ENCODE assay signal across 22 cellular contexts in the genomic region with DNA sequence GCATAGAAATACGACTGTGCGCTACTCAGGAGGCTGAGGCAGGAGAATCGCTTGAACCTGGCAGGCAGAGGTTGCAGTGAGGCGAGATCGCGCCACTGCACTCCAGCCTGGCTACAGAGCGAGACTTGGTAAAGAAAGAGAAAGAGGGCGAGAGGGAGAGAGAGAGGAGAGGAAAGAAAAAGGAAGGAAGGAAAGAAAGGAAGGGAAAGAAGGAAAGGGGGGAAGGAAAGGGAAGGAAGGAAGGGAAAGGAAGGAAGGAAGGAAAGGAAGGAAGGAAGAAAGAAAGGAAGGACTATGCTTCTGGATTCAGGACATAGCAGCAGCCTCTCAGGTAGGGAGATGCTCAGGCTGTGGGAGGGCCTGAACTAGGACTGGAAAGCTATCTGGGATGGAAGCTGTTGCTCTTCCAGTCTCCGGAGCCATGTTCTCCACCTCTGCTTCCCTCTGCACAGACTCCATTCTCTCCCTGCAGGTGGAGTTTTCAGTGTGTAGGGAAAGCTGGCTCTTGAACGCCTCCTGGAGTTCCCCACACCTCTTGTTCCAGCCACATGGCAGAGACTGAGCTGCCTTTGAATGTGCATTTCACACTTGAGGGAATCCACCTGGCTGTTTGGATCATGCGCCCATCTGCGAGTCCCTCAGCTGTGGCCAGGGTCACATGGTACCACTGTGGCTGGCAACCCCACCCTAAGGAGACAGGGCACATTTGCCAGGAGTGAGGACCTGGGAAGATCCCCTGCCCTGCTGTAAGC. TPM values are rescaled to one million over a fixed set of nuclear protein-coding genes. Genes with fewer than 3 reads are reported as not detected.
DNase-seq lines count a peak whose midpoint lies in the region; ATAC-seq, FAIRE-seq and TF ChIP-seq lines count a peak whose summit lies in the region.
"Had no signal": no experiment of that assay in that cellular context is flagged by ENCODE, and none has a peak within 500 bp of the region (broad histone marks: within the 10 kb centered on the region; RNA-seq: fewer than 3 reads in every experiment).

No MANE protein-coding gene starts in this region.

- H3K36me3 ChIP-seq in BLaER1 treated with 17β-estradiol and CSF1 and Interleukin-3, amounts not matched to agents 10 nM and 100 nM, result peaks cover 4 to 27% (median 14%) of the 10 kb centered on the region in 11 experiments; a peak in 13 of 22 replicates
- H3K36me3 ChIP-seq in HEK293 (ENCODE audit: control insufficient read depth in 2 of 2, insufficient read depth in 1 of 2, low read length in 2 of 2) (peaks cover 0 to 39% of the 10 kb centered on the region in 2 experiments; a peak in 1 of 3 replicates), K562 (ENCODE audit: control insufficient read depth, insufficient read depth, low read length) (peaks cover 30% of the 10 kb centered on the region)
- H3K36me3 ChIP-seq: breast epithelium had no signal

- H3K27ac Mint-ChIP-seq in neural crest cell (ENCODE audit: unreplicated experiment), result peak overlapping the region; percentile 90
- H3K27ac Mint-ChIP-seq: activated naive CD8-positive, alpha-beta T cell; GM23338; stimulated activated naive CD8-positive, alpha-beta T cell treated with anti-CD3 and anti-CD28 coated beads, Interleukin-15, Interleukin-2, amounts not matched to agents 100 ng/mL and 50 ng/mL, for 24 hours had no signal

- no peak for TF ChIP-seq POLR2A in K562 (conservative IDR thresholded peaks at IDR 0.05)

- H3K4me1 ChIP-seq in BLaER1 treated with 17β-estradiol and CSF1 and Interleukin-3, amounts not matched to agents 10 nM and 100 nM, result peaks cover 4 to 27% (median 19%) of the 10 kb centered on the region in 10 experiments
- H3K4me1 ChIP-seq in HEK293 (ENCODE audit: control insufficient read depth, insufficient read depth, low read length), result no peaks in the 10 kb centered on the region
- peaks cover under 1 to 9% of the 10 kb centered on the region in 2 experiments; a peak in 3 of 5 replicates for H3K4me1 ChIP-seq in K562 (replicated peaks in 1 of 2; ENCODE audit: control insufficient read depth in 2 of 2, insufficient read depth in 2 of 2, low read length in 2 of 2)
- H3K4me1 ChIP-seq: breast epithelium, prostate gland, right lobe of liver had no signal

- TF ChIP-seq EP300 in K562 (IDR thresholded peaks at IDR 0.05; ENCODE audit: low read length), result no peak

- 0 out of 22 replicates have a peak overlapping the region, but pooled peaks of 2 of the 11 experiments have one; percentile 0 to 1 for H3K9ac ChIP-seq in BLaER1 treated with 17β-estradiol and CSF1 and Interleukin-3, amounts not matched to agents 10 nM and 100 nM
- H3K9ac ChIP-seq in K562 (ENCODE audit: insufficient read depth in 1 of 2, low read depth in 2 of 2, low read length in 2 of 2), result peak overlapping the region in 1 of 2 experiments; percentile 12; a peak in 1 of 4 replicates

- no peaks in the 10 kb centered on the region for H3K9me3 Mint-ChIP-seq in neural crest cell
- H3K9me3 Mint-ChIP-seq: GM23338; stimulated activated naive CD8-positive, alpha-beta T cell treated with anti-CD3 and anti-CD28 coated beads, Interleukin-15, Interleukin-2, amounts not matched to agents 100 ng/mL and 50 ng/mL, for 24 hours had no signal

- peak; percentile 37 for ATAC-seq in K562
- no peak for ATAC-seq in GM19035 (IDR thresholded peaks at IDR 0.05; ENCODE audit: unreplicated experiment)
- ATAC-seq: GM23338, left lung, Right ventricle myocardium inferior had no signal

- no peaks in the 10 kb centered on the region for H3K9me3 ChIP-seq in BLaER1 treated with 17β-estradiol and CSF1 and Interleukin-3, amounts not matched to agents 10 nM and 100 nM (replicated peaks in 1 of 11)
- H3K9me3 ChIP-seq in HEK293 (ENCODE audit: control insufficient read depth, insufficient read depth, low read depth, low read length) (no peaks in the 10 kb centered on the region), K562 (replicated peaks; ENCODE audit: control insufficient read depth, insufficient read depth, low read depth, low read length) (0 out of 2 replicates have a peak, but pooled peaks cover 2% of the 10 kb centered on the region)
- H3K9me3 ChIP-seq: breast epithelium, left lung, neutrophil, prostate gland, right lobe of liver, spleen had no signal

- no peaks in the 10 kb centered on the region for H4K20me1 ChIP-seq in BLaER1 treated with 17β-estradiol and CSF1 and Interleukin-3, amounts not matched to agents 10 nM and 100 nM
- no peaks in the 10 kb centered on the region; the same call in 1 of the 2 replicates for H4K20me1 ChIP-seq in K562 (replicated peaks; ENCODE audit: control insufficient read depth, insufficient read depth, low read length)

- CTCF ChIA-PET in HEK293 (lab: Yijun Ruan, JAX) (interaction anchor here (0.6 to 0.9 kb wide), 4 partner anchors 9 to 216 kb away, joined by 3 to 4 read pairs (median 3); no protein-coding TSS in a partner anchor), K562 (lab: Yijun Ruan, JAX; ENCODE audit: low intra/inter-chr PET ratio) (interaction anchor here (0.6 kb wide), 1 partner anchor 1595 kb away, joined by 3 read pairs; no protein-coding TSS in a partner anchor)

- H3K27me3 ChIP-seq in BLaER1 treated with 17β-estradiol and CSF1 and Interleukin-3, amounts not matched to agents 10 nM and 100 nM, result no peaks in the 10 kb centered on the region
- no peaks in the 10 kb centered on the region for H3K27me3 ChIP-seq in K562 (ENCODE audit: control insufficient read depth in 2 of 2, insufficient read depth in 2 of 2, low read length in 2 of 2)
- H3K27me3 ChIP-seq: breast epithelium, left lung, neutrophil, right lobe of liver, spleen had no signal

- H3K27ac ChIP-seq in BLaER1 treated with 17β-estradiol and CSF1 and Interleukin-3, amounts not matched to agents 10 nM and 100 nM, result peak overlapping the region in 4 of 11 experiments; percentile 12 to 34 (median 26); a peak in 4 of 22 replicates
- H3K27ac ChIP-seq in HEK293 (ENCODE audit: extremely low read depth, low read depth, low read length) (no peak overlapping the region), K562 (ENCODE audit: extremely low read depth, low read depth, low read length) (no peak overlapping the region)
- H3K27ac ChIP-seq: breast epithelium, C4-2B, left lung, neutrophil, prostate gland, right lobe of liver, spleen had no signal

- no peak for FAIRE-seq in K562 (lab: Jason Lieb, UNC)

- H3K79me2 ChIP-seq in K562 (ENCODE audit: control insufficient read depth, insufficient read depth, low read length), result no peaks in the 10 kb centered on the region

- TF ChIP-seq CTCF in HEK293 (tag by site-specific recombination; IDR thresholded peaks at IDR 0.05), result no peak
- TF ChIP-seq CTCF in K562 (IDR thresholded peaks at IDR 0.05 in 2 of 3, conservative IDR thresholded peaks at IDR 0.05 in 1 of 3; ENCODE audit: insufficient read depth in 2 of 3, low read depth in 1 of 3, low read length in 3 of 3), result peak; percentile 28 to 63 (median 40); a peak in 4 of 6 replicates
- TF ChIP-seq CTCF in neural crest cell (conservative IDR thresholded peaks at IDR 0.05), result no peak

- no TSS peak for BruUV-seq in K562 (replicated peaks; lab: Mats Ljungman, UMichigan)

- POLR2A ChIA-PET in HEK293 (lab: Yijun Ruan, JAX) (interaction anchor here (0.7 to 1.6 kb wide), 3 partner anchors 9 to 404 kb away, joined by 5 to 7 read pairs (median 5); a partner anchor contains a TSS), K562 (lab: Yijun Ruan, JAX) (interaction anchor here (0.7 to 5.5 kb wide), 9 partner anchors 8 to 412 kb away, joined by 3 to 35 read pairs (median 4); a partner anchor contains a TSS)

- WGBS in K562 (ENCODE audit: insufficient coverage, low coverage, missing lambda C conversion rate), result 86% methylated on average over 12 of the region's 12 CpGs

- H3K9me1 ChIP-seq in K562 (ENCODE audit: control insufficient read depth, insufficient read depth, low read length), result no peaks in the 10 kb centered on the region

- no peaks in the 10 kb centered on the region for H3K27me3 Mint-ChIP-seq in neural crest cell (ENCODE audit: low read depth)
- H3K27me3 Mint-ChIP-seq: activated naive CD8-positive, alpha-beta T cell; stimulated activated naive CD8-positive, alpha-beta T cell treated with anti-CD3 and anti-CD28 coated beads, Interleukin-15, Interleukin-2, amounts not matched to agents 100 ng/mL and 50 ng/mL, for 24 hours had no signal

- in situ Hi-C loops in K562 (cut with MboI), result loop anchor here (25.0 kb wide), 1 partner anchor 1502 kb away; no protein-coding TSS in a partner anchor

- no peak overlapping the region for H3K4me3 ChIP-seq in BLaER1 treated with 17β-estradiol and CSF1 and Interleukin-3, amounts not matched to agents 10 nM and 100 nM
- H3K4me3 ChIP-seq in HEK293 (ENCODE audit: low read depth, low read length), result no peak overlapping the region
- no peak overlapping the region for H3K4me3 ChIP-seq in K562
- H3K4me3 ChIP-seq: breast epithelium, GM23338, left lung, prostate gland, right lobe of liver, spleen had no signal

- TF ChIP-seq RAD21 in K562 (CRISPR knock-in tag; conservative IDR thresholded peaks at IDR 0.05 in 1 of 2, IDR thresholded peaks at IDR 0.05 in 1 of 2), result peak in 1 of 2 experiments; percentile 44; a peak in 2 of 4 replicates

- intact Hi-C loops in K562 (cut with micrococcal nuclease), result no loop called here

- no peaks in the 10 kb centered on the region for H3K4me1 Mint-ChIP-seq in neural crest cell
- H3K4me1 Mint-ChIP-seq: GM23338 had no signal

- H3K4me2 ChIP-seq in BLaER1 treated with 17β-estradiol and CSF1 and Interleukin-3, amounts not matched to agents 10 nM and 100 nM, result peak overlapping the region in 8 of 11 experiments; percentile 16 to 60 (median 52); a peak in 14 of 22 replicates
- no peak overlapping the region for H3K4me2 ChIP-seq in K562 (ENCODE audit: insufficient read depth, low read length)
- H3K4me2 ChIP-seq: GM23338 had no signal

- DNase-seq in K562 (ENCODE audit: extremely low read depth in 1 of 4, low spot score in 3 of 4), result peak in 1 of 4 experiments; percentile 24
- no peak for DNase-seq in neural crest cell (ENCODE audit: low read depth, low spot score)
- DNase-seq in pons (ENCODE audit: low spot score), result no peak
- DNase-seq in SK-N-DZ (ENCODE audit: low spot score), result no peak
- DNase-seq: activated CD4-positive, CD25-positive, alpha-beta regulatory T cell treated with anti-CD3 and anti-CD28 coated beads, Interleukin-2, amount 50 U/mL, for 72 hours; left lung; mesenchymal stem cell; NCI-H146; right lobe of liver; spleen; stimulated activated CD4-positive, alpha-beta T cell treated with anti-CD3 and anti-CD28 coated beads, Interleukin-2, amount 100 ng/mL, for 24 hours had no signal

- H3K36me3 Mint-ChIP-seq in neural crest cell (ENCODE audit: low read depth), result peaks cover 2% of the 10 kb centered on the region

- no peak overlapping the region for H3K4me3 Mint-ChIP-seq in neural crest cell
- H3K4me3 Mint-ChIP-seq: activated naive CD8-positive, alpha-beta T cell; GM23338; stimulated activated naive CD8-positive, alpha-beta T cell treated with anti-CD3 and anti-CD28 coated beads, Interleukin-15, Interleukin-2, amounts not matched to agents 100 ng/mL and 50 ng/mL, for 24 hours had no signal

- H2AFZ ChIP-seq in K562 (ENCODE audit: low read depth, low read length), result no peak overlapping the region
- H2AFZ ChIP-seq: GM23338 had no signal

RNA-seq across cellular contexts. Expression of a gene that starts 9.1 kb away (rescaled TPM):
- 31.0 and 60.5 TPM in 2 replicates for total RNA-seq in K562 (2011; cell fraction: chromatin; rRNA removed; ENCODE audit: low replicate concordance)
- 37.1 and 42.7 TPM in 2 replicates for total RNA-seq in K562 (2011; cell fraction: nucleolus; rRNA removed)
- 33.4 and 47.4 TPM in 2 replicates for total RNA-seq in K562 (2011; cell fraction: nucleoplasm; rRNA removed)
- total RNA-seq in K562 (2014; rRNA removed) (105 and 106 TPM in 2 replicates), K562 (2014; rRNA removed; fragmentation: Illumina TruSeq; extraction: Trizol) (82.6 and 86.7 TPM in 2 replicates), K562 (2015; rRNA removed; fragmentation: Illumina TruSeq; extraction: Trizol) (93.9 and 94.3 TPM in 2 replicates), K562 (2021) (72.3 and 77.3 TPM in 2 replicates), neural crest cell (17.1 and 20.7 TPM in 2 replicates)
- polyA plus RNA-seq in K562 (2011; rRNA removed) (121 and 145 TPM in 2 replicates), K562 (2014; fragmentation: Illumina TruSeq; extraction: Trizol) (95.9 and 104 TPM in 2 replicates), K562 (2014; fragmentation: Nextera tagmentation; extraction: Ambion mirVana) (100 to 1,000 TPM in 1 of 2 experiments, 10 to 100 TPM in 1; 62.8 to 133 TPM), K562 (2014; rRNA removed) (121 and 141 TPM in 2 replicates)
- 151 and 164 TPM in 2 replicates for polyA plus RNA-seq in K562 (2011; cell fraction: cytosol; rRNA removed)
- polyA plus RNA-seq in K562 (2011; cell fraction: nucleus; rRNA removed), result 39.9 and 61.7 TPM in 2 replicates
- polyA plus RNA-seq in K562 (2012), result 91.8 and 104 TPM in 2 replicates
- polyA minus RNA-seq in K562 (2011; rRNA and poly(A)+ RNA removed), result 51.5 and 51.7 TPM in 2 replicates
- 22.0 and 22.2 TPM in 2 replicates for polyA minus RNA-seq in K562 (2011; cell fraction: cytosol; rRNA and poly(A)+ RNA removed)
- polyA minus RNA-seq in K562 (2011; cell fraction: nucleus; rRNA and poly(A)+ RNA removed), result 11.6 and 14.9 TPM in 2 replicates
- polyA plus RNA-seq in SK-N-DZ (2014; cell fraction: cytosol; rRNA removed), result 34.5 and 36.4 TPM in 2 replicates
- polyA plus RNA-seq in SK-N-DZ (2014; cell fraction: nucleus; rRNA removed), result 10.9 and 28.7 TPM in 2 replicates

RNA-seq across cellular contexts. Expression of a gene that starts 9.4 kb away (rescaled TPM):
- 623 and 716 TPM in 2 replicates for total RNA-seq in K562 (2011; cell fraction: chromatin; rRNA removed; ENCODE audit: low replicate concordance)
- total RNA-seq in K562 (2011; cell fraction: nucleolus; rRNA removed), result 264 and 268 TPM in 2 replicates
- 448 and 517 TPM in 2 replicates for total RNA-seq in K562 (2011; cell fraction: nucleoplasm; rRNA removed)
- total RNA-seq in K562 (2014; rRNA removed), result 101 and 116 TPM in 2 replicates
- 70.7 and 80.5 TPM in 2 replicates for total RNA-seq in K562 (2014; rRNA removed; fragmentation: Illumina TruSeq; extraction: Trizol)
- total RNA-seq in K562 (2015; rRNA removed; fragmentation: Illumina TruSeq; extraction: Trizol), result 69.2 and 75.1 TPM in 2 replicates
- 91.3 and 109 TPM in 2 replicates for total RNA-seq in K562 (2021)
- 76.0 and 137 TPM in 2 replicates for polyA plus RNA-seq in K562 (2011; rRNA removed)
- polyA plus RNA-seq in K562 (2011; cell fraction: cytosol; rRNA removed), result 48.9 and 79.1 TPM in 2 replicates
- polyA plus RNA-seq in K562 (2011; cell fraction: nucleus; rRNA removed), result 143 and 177 TPM in 2 replicates
- 75.8 and 115 TPM in 2 replicates for polyA plus RNA-seq in K562 (2012)
- polyA plus RNA-seq in K562 (2014; fragmentation: Illumina TruSeq; extraction: Trizol), result 117 and 122 TPM in 2 replicates
- polyA plus RNA-seq in K562 (2014; fragmentation: Nextera tagmentation; extraction: Ambion mirVana), result 10 to 100 TPM; 15.7 to 21.9 TPM
- 98.1 and 138 TPM in 2 replicates for polyA plus RNA-seq in K562 (2014; rRNA removed)
- 69.9 and 111 TPM in 2 replicates for polyA minus RNA-seq in K562 (2011; rRNA and poly(A)+ RNA removed)
- polyA minus RNA-seq in K562 (2011; cell fraction: cytosol; rRNA and poly(A)+ RNA removed), result 40.1 and 56.7 TPM in 2 replicates
- polyA minus RNA-seq in K562 (2011; cell fraction: nucleus; rRNA and poly(A)+ RNA removed), result 86.6 and 165 TPM in 2 replicates
- 56.9 and 64.1 TPM in 2 replicates for total RNA-seq in neural crest cell
- 45.8 and 68.5 TPM in 2 replicates for polyA plus RNA-seq in SK-N-DZ (2014; cell fraction: cytosol; rRNA removed)
- polyA plus RNA-seq in SK-N-DZ (2014; cell fraction: nucleus; rRNA removed), result 38.2 and 44.9 TPM in 2 replicates

RNA-seq across cellular contexts. Expression of a gene that starts 37.0 kb away (rescaled TPM):
- total RNA-seq in K562 (2011; cell fraction: chromatin; rRNA removed; ENCODE audit: low replicate concordance), result 35.5 and 103 TPM in 2 replicates
- 64.2 and 80.4 TPM in 2 replicates for total RNA-seq in K562 (2011; cell fraction: nucleolus; rRNA removed)
- total RNA-seq in K562 (2011; cell fraction: nucleoplasm; rRNA removed), result 48.8 and 49.1 TPM in 2 replicates
- total RNA-seq in K562 (2014; rRNA removed) (46.0 and 90.9 TPM in 2 replicates), K562 (2014; rRNA removed; fragmentation: Illumina TruSeq; extraction: Trizol) (43.0 and 63.0 TPM in 2 replicates), K562 (2015; rRNA removed; fragmentation: Illumina TruSeq; extraction: Trizol) (72.7 and 74.7 TPM in 2 replicates), K562 (2021) (91.3 and 104 TPM in 2 replicates), neural crest cell (33.4 and 35.0 TPM in 2 replicates)
- polyA plus RNA-seq in K562 (2011; rRNA removed) (64.4 and 79.2 TPM in 2 replicates), K562 (2014; fragmentation: Illumina TruSeq; extraction: Trizol) (110 and 117 TPM in 2 replicates), K562 (2014; fragmentation: Nextera tagmentation; extraction: Ambion mirVana) (10 to 100 TPM in 1 of 2 experiments, 1 to 10 TPM in 1; 9.3 to 24.2 TPM), K562 (2014; rRNA removed) (56.7 and 89.1 TPM in 2 replicates)
- 56.0 and 75.1 TPM in 2 replicates for polyA plus RNA-seq in K562 (2011; cell fraction: cytosol; rRNA removed)
- polyA plus RNA-seq in K562 (2011; cell fraction: nucleus; rRNA removed), result 31.6 and 47.8 TPM in 2 replicates
- 64.7 and 97.4 TPM in 2 replicates for polyA plus RNA-seq in K562 (2012)
- 43.1 and 50.2 TPM in 2 replicates for polyA minus RNA-seq in K562 (2011; rRNA and poly(A)+ RNA removed)
- 49.8 and 67.6 TPM in 2 replicates for polyA minus RNA-seq in K562 (2011; cell fraction: cytosol; rRNA and poly(A)+ RNA removed)
- 19.1 and 26.8 TPM in 2 replicates for polyA minus RNA-seq in K562 (2011; cell fraction: nucleus; rRNA and poly(A)+ RNA removed)
- 22.3 and 25.6 TPM in 2 replicates for polyA plus RNA-seq in SK-N-DZ (2014; cell fraction: cytosol; rRNA removed)
- 11.9 and 20.5 TPM in 2 replicates for polyA plus RNA-seq in SK-N-DZ (2014; cell fraction: nucleus; rRNA removed)

RNA-seq across cellular contexts. Expression of a gene that starts 37.4 kb away (rescaled TPM):
- total RNA-seq in K562 (2011; cell fraction: chromatin; rRNA removed; ENCODE audit: low replicate concordance), result 241 and 561 TPM in 2 replicates
- 334 and 386 TPM in 2 replicates for total RNA-seq in K562 (2011; cell fraction: nucleolus; rRNA removed)
- total RNA-seq in K562 (2011; cell fraction: nucleoplasm; rRNA removed), result 352 and 440 TPM in 2 replicates
- 104 and 150 TPM in 2 replicates for total RNA-seq in K562 (2014; rRNA removed)
- 44.3 and 48.5 TPM in 2 replicates for total RNA-seq in K562 (2014; rRNA removed; fragmentation: Illumina TruSeq; extraction: Trizol)
- total RNA-seq in K562 (2015; rRNA removed; fragmentation: Illumina TruSeq; extraction: Trizol), result 66.2 and 67.2 TPM in 2 replicates
- total RNA-seq in K562 (2021), result 102 and 107 TPM in 2 replicates
- 113 and 117 TPM in 2 replicates for polyA plus RNA-seq in K562 (2011; rRNA removed)
- polyA plus RNA-seq in K562 (2011; cell fraction: cytosol; rRNA removed), result 145 and 208 TPM in 2 replicates
- polyA plus RNA-seq in K562 (2011; cell fraction: nucleus; rRNA removed), result 338 and 468 TPM in 2 replicates
- 113 and 151 TPM in 2 replicates for polyA plus RNA-seq in K562 (2012)
- 58.3 and 90.4 TPM in 2 replicates for polyA plus RNA-seq in K562 (2014; fragmentation: Illumina TruSeq; extraction: Trizol)
- 10 to 100 TPM in 1 of 2 experiments, 1 to 10 TPM in 1; 9.1 to 11.3 TPM for polyA plus RNA-seq in K562 (2014; fragmentation: Nextera tagmentation; extraction: Ambion mirVana)
- 135 and 140 TPM in 2 replicates for polyA plus RNA-seq in K562 (2014; rRNA removed)
- 65.9 and 102 TPM in 2 replicates for polyA minus RNA-seq in K562 (2011; rRNA and poly(A)+ RNA removed)
- polyA minus RNA-seq in K562 (2011; cell fraction: cytosol; rRNA and poly(A)+ RNA removed), result 42.5 and 67.8 TPM in 2 replicates
- polyA minus RNA-seq in K562 (2011; cell fraction: nucleus; rRNA and poly(A)+ RNA removed), result 110 and 139 TPM in 2 replicates
- 50.8 and 51.0 TPM in 2 replicates for total RNA-seq in neural crest cell
- polyA plus RNA-seq in SK-N-DZ (2014; cell fraction: cytosol; rRNA removed), result 44.3 and 60.6 TPM in 2 replicates
- 95.7 and 104 TPM in 2 replicates for polyA plus RNA-seq in SK-N-DZ (2014; cell fraction: nucleus; rRNA removed)

RNA-seq across cellular contexts. Expression of a gene that starts 55.1 kb away (rescaled TPM):
- 17.5 and 64.2 TPM in 2 replicates for total RNA-seq in K562 (2011; cell fraction: chromatin; rRNA removed; ENCODE audit: low replicate concordance)
- total RNA-seq in K562 (2011; cell fraction: nucleolus; rRNA removed), result 92.4 and 92.8 TPM in 2 replicates
- 47.7 and 49.9 TPM in 2 replicates for total RNA-seq in K562 (2011; cell fraction: nucleoplasm; rRNA removed)
- total RNA-seq in K562 (2014; rRNA removed) (22.6 and 36.7 TPM in 2 replicates), K562 (2014; rRNA removed; fragmentation: Illumina TruSeq; extraction: Trizol) (6.1 and 8.1 TPM in 2 replicates), K562 (2015; rRNA removed; fragmentation: Illumina TruSeq; extraction: Trizol) (14.0 TPM in 2 replicates), K562 (2021) (31.6 and 35.7 TPM in 2 replicates), neural crest cell (43.0 and 45.6 TPM in 2 replicates)
- polyA plus RNA-seq in K562 (2011; rRNA removed) (7.9 and 9.1 TPM in 2 replicates), K562 (2014; fragmentation: Illumina TruSeq; extraction: Trizol) (16.1 and 22.7 TPM in 2 replicates), K562 (2014; fragmentation: Nextera tagmentation; extraction: Ambion mirVana) (under 1 TPM; 0.25 to 0.92 TPM), K562 (2014; rRNA removed) (16.0 and 18.1 TPM in 2 replicates)
- polyA plus RNA-seq in K562 (2011; cell fraction: cytosol; rRNA removed), result 7.6 and 19.7 TPM in 2 replicates
- polyA plus RNA-seq in K562 (2011; cell fraction: nucleus; rRNA removed), result 19.2 and 31.8 TPM in 2 replicates
- 16.1 and 21.6 TPM in 2 replicates for polyA plus RNA-seq in K562 (2012)
- polyA minus RNA-seq in K562 (2011; rRNA and poly(A)+ RNA removed), result 6.0 and 10.4 TPM in 2 replicates
- 14.8 and 16.7 TPM in 2 replicates for polyA minus RNA-seq in K562 (2011; cell fraction: cytosol; rRNA and poly(A)+ RNA removed)
- 8.0 and 9.6 TPM in 2 replicates for polyA minus RNA-seq in K562 (2011; cell fraction: nucleus; rRNA and poly(A)+ RNA removed)
- 25.5 and 27.0 TPM in 2 replicates for polyA plus RNA-seq in SK-N-DZ (2014; cell fraction: cytosol; rRNA removed)
- polyA plus RNA-seq in SK-N-DZ (2014; cell fraction: nucleus; rRNA removed), result 18.5 and 20.6 TPM in 2 replicates

Comparison
In these comparisons a context has a peak if more than half of its experiments do, and no peak if none do; other contexts are left out.
1. CTCF ChIP-seq: peak in K562 (3 of 3); none in HEK293 (single experiment) and neural crest cell (single experiment).